Comparison of ENCODE assay signal across 1 cellular context in the genomic region with DNA sequence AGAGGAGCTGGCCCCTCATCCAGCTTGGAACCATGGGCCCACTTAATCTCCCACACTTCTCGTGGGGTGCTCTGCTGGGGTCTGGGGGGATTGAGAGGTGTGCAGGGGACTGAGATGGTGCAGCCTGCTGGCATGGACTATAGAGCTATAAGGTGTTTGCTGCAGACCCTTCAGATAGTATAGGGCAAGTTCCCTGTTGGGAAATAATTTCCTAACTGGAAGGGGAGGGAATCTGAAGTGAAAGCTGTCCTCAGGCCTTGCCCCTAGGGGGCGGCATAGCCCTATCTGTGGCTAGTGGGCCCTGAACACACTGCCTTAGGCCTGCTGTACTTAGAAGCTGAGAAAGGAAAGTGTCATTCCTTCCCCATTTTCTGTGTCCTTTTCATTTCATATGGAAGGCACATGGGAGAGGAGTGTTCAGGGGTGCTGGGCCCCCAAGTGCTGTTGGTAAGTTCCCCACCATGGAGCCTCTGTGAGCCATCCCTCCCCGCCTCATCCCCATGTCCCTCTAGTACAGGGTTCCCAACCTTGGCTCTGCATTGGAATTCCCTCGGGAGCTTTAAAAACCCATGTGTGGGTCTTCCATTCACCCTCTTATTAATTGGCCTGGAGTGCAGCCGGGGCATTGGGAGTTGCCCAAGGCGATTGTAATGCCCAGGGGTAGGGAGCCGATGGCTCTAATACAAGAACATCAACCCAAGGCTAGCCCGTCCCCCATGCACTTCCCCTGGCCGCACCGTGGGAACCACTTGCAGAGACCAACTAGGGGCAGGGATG.
A peak's percentile ranks its signal among the peaks of the same experiment; 100 is the strongest.
TF ChIP-seq lines count a peak whose summit lies in the region.

No MANE protein-coding gene starts in this region.

TF ChIP-seq in HEK293, 187 proteins besides CTCF, POLR2A, EP300 and RAD21 (continued from another document):
- TF ChIP-seq, protein P1, sequence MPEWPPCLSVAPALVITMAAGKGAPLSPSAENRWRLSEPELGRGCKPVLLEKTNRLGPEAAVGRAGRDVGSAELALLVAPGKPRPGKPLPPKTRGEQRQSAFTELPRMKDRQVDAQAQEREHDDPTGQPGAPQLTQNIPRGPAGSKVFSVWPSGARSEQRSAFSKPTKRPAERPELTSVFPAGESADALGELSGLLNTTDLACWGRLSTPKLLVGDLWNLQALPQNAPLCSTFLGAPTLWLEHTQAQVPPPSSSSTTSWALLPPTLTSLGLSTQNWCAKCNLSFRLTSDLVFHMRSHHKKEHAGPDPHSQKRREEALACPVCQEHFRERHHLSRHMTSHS (tag by site-specific recombination; IDR thresholded peaks at IDR 0.05), result no peak
- TF ChIP-seq, protein P2, sequence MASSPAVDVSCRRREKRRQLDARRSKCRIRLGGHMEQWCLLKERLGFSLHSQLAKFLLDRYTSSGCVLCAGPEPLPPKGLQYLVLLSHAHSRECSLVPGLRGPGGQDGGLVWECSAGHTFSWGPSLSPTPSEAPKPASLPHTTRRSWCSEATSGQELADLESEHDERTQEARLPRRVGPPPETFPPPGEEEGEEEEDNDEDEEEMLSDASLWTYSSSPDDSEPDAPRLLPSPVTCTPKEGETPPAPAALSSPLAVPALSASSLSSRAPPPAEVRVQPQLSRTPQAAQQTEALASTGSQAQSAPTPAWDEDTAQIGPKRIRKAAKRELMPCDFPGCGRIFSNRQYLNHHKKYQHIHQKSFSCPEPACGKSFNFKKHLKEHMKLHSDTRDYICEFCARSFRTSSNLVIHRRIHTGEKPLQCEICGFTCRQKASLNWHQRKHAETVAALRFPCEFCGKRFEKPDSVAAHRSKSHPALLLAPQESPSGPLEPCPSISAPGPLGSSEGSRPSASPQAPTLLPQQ (tag by site-specific recombination; IDR thresholded peaks at IDR 0.05), result peak; percentile 55; the same call in 1 of the 2 replicates
- TF ChIP-seq WT1 (tag by site-specific recombination; IDR thresholded peaks at IDR 0.05) (no peak), ZNF629 (tag by site-specific recombination; IDR thresholded peaks at IDR 0.05) (0 out of 2 replicates have a peak, but pooled peaks have one; percentile 17), PRDM1 (tag by site-specific recombination; IDR thresholded peaks at IDR 0.05) (peak; percentile 87), GLIS1 (tag by site-specific recombination; IDR thresholded peaks at IDR 0.05) (no peak)
